ENCODE assay signal across 28 cellular contexts in genomic region chr3:12121466-12121865, GRCh38.
DNase-seq lines count a peak whose midpoint lies in the region; ATAC-seq and TF ChIP-seq lines count a peak whose summit lies in the region.
"Had no signal": no experiment of that assay in that cellular context is flagged by ENCODE, and none has a peak within 500 bp of the region (broad histone marks: within the 10 kb centered on the region; RNA-seq: fewer than 3 reads in every experiment).

No MANE protein-coding gene starts in this region.

- H3K36me3 ChIP-seq in BLaER1 (no peaks in the 10 kb centered on the region), DND-41 (ENCODE audit: insufficient read depth, low read length) (no peaks in the 10 kb centered on the region), HEK293 (ENCODE audit: control insufficient read depth in 2 of 2, insufficient read depth in 1 of 2, low read length in 2 of 2) (no peaks in the 10 kb centered on the region)
- H3K36me3 ChIP-seq: BE2C; BLaER1 treated with 17β-estradiol and CSF1 and Interleukin-3, amounts not matched to agents 10 nM and 100 nM had no signal

- no peaks in the 10 kb centered on the region for H3K79me2 ChIP-seq in DND-41 (ENCODE audit: insufficient read depth, low read length)

- CTCF ChIA-PET in HEK293 (lab: Yijun Ruan, JAX) = interaction anchor here (1.7 kb wide), 1 partner anchor 14 kb away, joined by 7 read pairs; no protein-coding TSS in a partner anchor

- no peak overlapping the region for H3K4me3 ChIP-seq in BLaER1
- H3K4me3 ChIP-seq in DND-41 (ENCODE audit: low read depth in 1 of 2, low read length in 2 of 2) = no peak overlapping the region
- no peak overlapping the region for H3K4me3 ChIP-seq in HEK293 (ENCODE audit: low read depth, low read length)
- H3K4me3 ChIP-seq: A549; BLaER1 treated with 17β-estradiol and CSF1 and Interleukin-3, amounts not matched to agents 10 nM and 100 nM had no signal

- POLR2A ChIA-PET in HEK293 (lab: Yijun Ruan, JAX) = interaction anchor here (1.4 kb wide), 1 partner anchor 363 kb away, joined by 3 read pairs; the partner anchor contains the start of gene TSEN2

- DNase-seq in DND-41 (no peak), head of caudate nucleus (no peak), DMS153 (lab: John Stamatoyannopoulos, UW) (no peak)
- DNase-seq: 8988T; ACHN; AML-193; BE2C; C1 segment of cervical spinal cord; Caco-2; Calu3; CD4-positive, alpha-beta memory T cell; CD4-positive, alpha-beta T cell; CD4-positive, CD25-positive, alpha-beta regulatory T cell; CD8-positive, alpha-beta memory T cell; CD8-positive, alpha-beta T cell; COR-L47; DMS 273 treated with DMSO at 0.1 percent for 48 hours; DMS53; DMS79; DMS79 treated with DMSO at 0.1 percent for 48 hours; EL had no signal

- H3K27me3 ChIP-seq in BLaER1 = no peaks in the 10 kb centered on the region
- no peaks in the 10 kb centered on the region for H3K27me3 ChIP-seq in DND-41 (ENCODE audit: insufficient read depth, low read length, poor library complexity)
- H3K27me3 ChIP-seq: BE2C; BLaER1 treated with 17β-estradiol and CSF1 and Interleukin-3, amounts not matched to agents 10 nM and 100 nM had no signal

- H2AFZ ChIP-seq in DND-41 (ENCODE audit: low read depth, low read length) = no peak overlapping the region

- intact Hi-C loops in head of caudate nucleus (cut with DNase I) = no loop called here

- H3K4me2 ChIP-seq in BLaER1 (peak overlapping the region; percentile 76; the same call in 1 of the 2 replicates), DND-41 (ENCODE audit: insufficient read depth, low read length) (no peak overlapping the region)
- H3K4me2 ChIP-seq: A549 had no signal

- H3K9ac ChIP-seq in BLaER1 (no peak overlapping the region), DND-41 (ENCODE audit: low read depth, low read length) (no peak overlapping the region)
- H3K9ac ChIP-seq: BLaER1 treated with 17β-estradiol and CSF1 and Interleukin-3, amounts not matched to agents 10 nM and 100 nM had no signal

- H3K4me1 ChIP-seq in BLaER1 = peaks cover 44% of the 10 kb centered on the region
- peaks cover 36% of the 10 kb centered on the region for H3K4me1 ChIP-seq in DND-41 (ENCODE audit: insufficient read depth, low read length)
- H3K4me1 ChIP-seq in HEK293 (ENCODE audit: control insufficient read depth, insufficient read depth, low read length) = 0 out of 2 replicates have a peak, but pooled peaks cover 3% of the 10 kb centered on the region
- H3K4me1 ChIP-seq: BE2C, Caco-2 had no signal

- no peak for TF ChIP-seq CTCF in DND-41 (IDR thresholded peaks at IDR 0.05; ENCODE audit: borderline replicate concordance, extremely low read depth, low read length, poor library complexity, severe bottlenecking)
- no peak for TF ChIP-seq CTCF in HEK293 (tag by site-specific recombination; IDR thresholded peaks at IDR 0.05)

- H4K20me1 ChIP-seq in BLaER1 = no peaks in the 10 kb centered on the region
- H4K20me1 ChIP-seq in DND-41 (ENCODE audit: insufficient read depth, low read length) = no peaks in the 10 kb centered on the region
- H4K20me1 ChIP-seq: BLaER1 treated with 17β-estradiol and CSF1 and Interleukin-3, amounts not matched to agents 10 nM and 100 nM had no signal

- H3K27ac ChIP-seq in BLaER1 = no peak overlapping the region
- 0 out of 2 replicates have a peak overlapping the region, but pooled peaks have one; percentile 20 for H3K27ac ChIP-seq in DND-41 (ENCODE audit: low read length)
- H3K27ac ChIP-seq in HEK293 (ENCODE audit: extremely low read depth, low read depth, low read length) = no peak overlapping the region
- H3K27ac ChIP-seq: 22Rv1, A549, C4-2B had no signal

- no peak for ATAC-seq in DND-41 (ENCODE audit: insufficient read depth, low read depth)
- no peak for ATAC-seq in GM19023 (IDR thresholded peaks at IDR 0.05; ENCODE audit: unreplicated experiment)
- ATAC-seq: A549; CD8-positive, alpha-beta T cell had no signal

- H3K9me3 ChIP-seq in BLaER1 (no peaks in the 10 kb centered on the region), DND-41 (ENCODE audit: insufficient read depth, low read length, severe bottlenecking) (no peaks in the 10 kb centered on the region), HEK293 (ENCODE audit: control insufficient read depth, insufficient read depth, low read depth, low read length) (no peaks in the 10 kb centered on the region)
- H3K9me3 ChIP-seq: A549; BE2C; BLaER1 treated with 17β-estradiol and CSF1 and Interleukin-3, amounts not matched to agents 10 nM and 100 nM; Caco-2 had no signal

TF ChIP-seq in HEK293, 187 proteins besides CTCF, POLR2A, EP300 and RAD21:
- TF ChIP-seq ZNF366 (tag by site-specific recombination; conservative IDR thresholded peaks at IDR 0.05) = peak; percentile 68
- TF ChIP-seq, protein P1, sequence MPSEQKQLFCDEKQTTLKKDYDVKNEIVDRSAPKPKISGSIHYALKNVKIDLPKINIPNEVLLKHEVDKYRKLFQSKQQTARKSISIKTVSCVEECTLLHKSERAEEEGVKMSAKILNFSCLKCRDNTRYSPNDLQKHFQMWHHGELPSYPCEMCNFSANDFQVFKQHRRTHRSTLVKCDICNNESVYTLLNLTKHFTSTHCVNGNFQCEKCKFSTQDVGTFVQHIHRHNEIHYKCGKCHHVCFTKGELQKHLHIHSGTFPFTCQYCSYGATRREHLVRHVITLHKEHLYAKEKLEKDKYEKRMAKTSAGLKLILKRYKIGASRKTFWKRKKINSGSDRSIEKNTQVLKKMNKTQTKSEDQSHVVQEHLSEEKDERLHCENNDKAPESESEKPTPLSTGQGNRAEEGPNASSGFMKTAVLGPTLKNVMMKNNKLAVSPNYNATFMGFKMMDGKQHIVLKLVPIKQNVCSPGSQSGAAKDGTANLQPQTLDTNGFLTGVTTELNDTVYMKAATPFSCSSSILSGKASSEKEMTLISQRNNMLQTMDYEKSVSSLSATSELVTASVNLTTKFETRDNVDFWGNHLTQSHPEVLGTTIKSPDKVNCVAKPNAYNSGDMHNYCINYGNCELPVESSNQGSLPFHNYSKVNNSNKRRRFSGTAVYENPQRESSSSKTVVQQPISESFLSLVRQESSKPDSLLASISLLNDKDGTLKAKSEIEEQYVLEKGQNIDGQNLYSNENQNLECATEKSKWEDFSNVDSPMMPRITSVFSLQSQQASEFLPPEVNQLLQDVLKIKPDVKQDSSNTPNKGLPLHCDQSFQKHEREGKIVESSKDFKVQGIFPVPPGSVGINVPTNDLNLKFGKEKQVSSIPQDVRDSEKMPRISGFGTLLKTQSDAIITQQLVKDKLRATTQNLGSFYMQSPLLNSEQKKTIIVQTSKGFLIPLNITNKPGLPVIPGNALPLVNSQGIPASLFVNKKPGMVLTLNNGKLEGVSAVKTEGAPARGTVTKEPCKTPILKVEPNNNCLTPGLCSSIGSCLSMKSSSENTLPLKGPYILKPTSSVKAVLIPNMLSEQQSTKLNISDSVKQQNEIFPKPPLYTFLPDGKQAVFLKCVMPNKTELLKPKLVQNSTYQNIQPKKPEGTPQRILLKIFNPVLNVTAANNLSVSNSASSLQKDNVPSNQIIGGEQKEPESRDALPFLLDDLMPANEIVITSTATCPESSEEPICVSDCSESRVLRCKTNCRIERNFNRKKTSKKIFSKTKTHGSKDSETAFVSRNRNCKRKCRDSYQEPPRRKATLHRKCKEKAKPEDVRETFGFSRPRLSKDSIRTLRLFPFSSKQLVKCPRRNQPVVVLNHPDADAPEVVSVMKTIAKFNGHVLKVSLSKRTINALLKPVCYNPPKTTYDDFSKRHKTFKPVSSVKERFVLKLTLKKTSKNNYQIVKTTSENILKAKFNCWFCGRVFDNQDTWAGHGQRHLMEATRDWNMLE (tag by site-specific recombination; conservative IDR thresholded peaks at IDR 0.05; ENCODE audit: low read depth) = no peak
- TF ChIP-seq PRDM1 (tag by site-specific recombination; IDR thresholded peaks at IDR 0.05) = peak; percentile 83
